Comparison of ENCODE assay signal across 17 cellular contexts in the genomic region with DNA sequence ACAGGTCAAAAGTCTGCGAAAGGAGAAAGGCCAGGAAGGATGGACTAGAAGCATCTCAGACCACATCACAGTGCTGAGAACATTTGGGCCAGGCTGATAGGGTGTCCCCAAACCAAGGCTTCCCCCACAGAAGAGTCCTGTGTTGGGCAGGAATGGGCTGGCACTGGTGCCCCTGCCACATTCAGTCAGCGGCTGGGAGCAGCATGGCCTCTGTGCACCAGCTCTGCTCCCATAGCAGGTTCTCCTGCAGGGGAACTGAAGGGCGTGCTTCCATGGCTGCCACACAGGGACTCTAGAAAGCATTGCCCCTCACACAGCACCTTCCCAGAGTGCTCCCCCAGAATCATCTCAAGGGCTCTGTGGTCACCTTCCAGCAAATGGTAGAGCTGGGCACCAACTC. TPM values are rescaled to one million over a fixed set of nuclear protein-coding genes. Genes with fewer than 3 reads are reported as not detected.
DNase-seq lines count a peak whose midpoint lies in the region; ATAC-seq and TF ChIP-seq lines count a peak whose summit lies in the region.
"Had no signal": no experiment of that assay in that cellular context is flagged by ENCODE, and none has a peak within 500 bp of the region (broad histone marks: within the 10 kb centered on the region; RNA-seq: fewer than 3 reads in every experiment).

No MANE protein-coding gene starts in this region.

- ATAC-seq in stimulated activated naive CD8-positive, alpha-beta T cell treated with anti-CD3 and anti-CD28 coated beads, Interleukin-15, Interleukin-2, amounts not matched to agents 100 U/mL and 50 U/mL, for 24 hours: no peak
- ATAC-seq in activated CD8-positive, alpha-beta T cell treated with anti-CD3 and anti-CD28 coated beads, Interleukin-2, amount 10 ng/mL, durations not matched to agents 7 days and 5 days: no peak
- ATAC-seq in GM18867 (IDR thresholded peaks at IDR 0.05; ENCODE audit: unreplicated experiment): no peak
- ATAC-seq: left ventricle myocardium superior, pancreas, sciatic nerve had no signal

- peaks cover 61% of the 10 kb centered on the region for H3K36me3 Mint-ChIP-seq in stimulated activated naive CD8-positive, alpha-beta T cell treated with anti-CD3 and anti-CD28 coated beads, Interleukin-15, Interleukin-2, amounts not matched to agents 100 ng/mL and 50 ng/mL, for 24 hours (ENCODE audit: low read depth)
- peaks cover 90% of the 10 kb centered on the region for H3K36me3 Mint-ChIP-seq in activated CD8-positive, alpha-beta T cell treated with anti-CD3 and anti-CD28 coated beads, Interleukin-2, amount 10 ng/mL, durations not matched to agents 7 days and 5 days (ENCODE audit: low read depth)

- no peak for DNase-seq in stimulated activated naive CD8-positive, alpha-beta T cell treated with anti-CD3 and anti-CD28 coated beads, Interleukin-15, Interleukin-2, amounts not matched to agents 100 U/mL and 50 U/mL, for 24 hours
- no peak for DNase-seq in activated CD8-positive, alpha-beta T cell treated with anti-CD3 and anti-CD28 coated beads, Interleukin-2, amount 10 ng/mL, durations not matched to agents 7 days and 5 days
- peak; percentile 12 for DNase-seq in islet precursor cell
- no peak for DNase-seq in GM10248 (ENCODE audit: extremely low spot score)
- no peak for DNase-seq in stimulated activated CD4-positive, alpha-beta T cell treated with anti-CD3 and anti-CD28 coated beads, Interleukin-2, amount 100 ng/mL, for 48 hours
- DNase-seq in 8988T: no peak
- DNase-seq: anterior cingulate cortex; central memory CD4-positive, alpha-beta T cell; effector CD8-positive, alpha-beta T cell; left ventricle myocardium superior; NCI-H187 treated with DMSO at 0.1 percent for 48 hours; NCI-H446; pancreas; substantia nigra had no signal

- CTCF ChIA-PET in activated CD8-positive, alpha-beta T cell treated with anti-CD3 and anti-CD28 coated beads, Interleukin-2, amount 10 ng/mL, durations not matched to agents 7 days and 5 days (lab: Charles Lee): interaction anchor here (1.5 to 10.0 kb wide), 7 partner anchors 13 to 110 kb away, joined by 3 to 237 read pairs (median 38); partner anchors contain the start of gene EVL
- CTCF ChIA-PET in GM10248 (lab: Yijun Ruan, JAX): interaction anchor here (1.0 to 23.2 kb wide), 10 partner anchors 8 to 111 kb away, joined by 3 to 336 read pairs (median 5); no protein-coding TSS in a partner anchor

- peaks cover 98% of the 10 kb centered on the region for H3K4me1 Mint-ChIP-seq in stimulated activated naive CD8-positive, alpha-beta T cell treated with anti-CD3 and anti-CD28 coated beads, Interleukin-15, Interleukin-2, amounts not matched to agents 100 ng/mL and 50 ng/mL, for 24 hours (ENCODE audit: low read depth)
- H3K4me1 Mint-ChIP-seq in activated CD8-positive, alpha-beta T cell treated with anti-CD3 and anti-CD28 coated beads, Interleukin-2, amount 10 ng/mL, durations not matched to agents 7 days and 5 days (ENCODE audit: low read depth): peaks cover 95% of the 10 kb centered on the region

- no peaks in the 10 kb centered on the region for H3K9me3 Mint-ChIP-seq in stimulated activated naive CD8-positive, alpha-beta T cell treated with anti-CD3 and anti-CD28 coated beads, Interleukin-15, Interleukin-2, amounts not matched to agents 100 ng/mL and 50 ng/mL, for 24 hours
- no peaks in the 10 kb centered on the region for H3K9me3 Mint-ChIP-seq in activated CD8-positive, alpha-beta T cell treated with anti-CD3 and anti-CD28 coated beads, Interleukin-2, amount 10 ng/mL, durations not matched to agents 7 days and 5 days (ENCODE audit: insufficient read depth)

- no peaks in the 10 kb centered on the region for H3K27me3 Mint-ChIP-seq in stimulated activated naive CD8-positive, alpha-beta T cell treated with anti-CD3 and anti-CD28 coated beads, Interleukin-15, Interleukin-2, amounts not matched to agents 100 ng/mL and 50 ng/mL, for 24 hours
- H3K27me3 Mint-ChIP-seq in activated CD8-positive, alpha-beta T cell treated with anti-CD3 and anti-CD28 coated beads, Interleukin-2, amount 10 ng/mL, durations not matched to agents 7 days and 5 days (ENCODE audit: low read depth): no peaks in the 10 kb centered on the region

- TF ChIP-seq CTCF in GM10248 (IDR thresholded peaks at IDR 0.05; ENCODE audit: control extremely low read depth, extremely low read depth, low read depth, missing control alignments): no peak

- POLR2A ChIA-PET in activated CD8-positive, alpha-beta T cell treated with anti-CD3 and anti-CD28 coated beads, Interleukin-2, amount 10 ng/mL, durations not matched to agents 7 days and 5 days (lab: Charles Lee): interaction anchor here (0.5 to 6.0 kb wide), 7 partner anchors 8 to 1914 kb away, joined by 3 to 170 read pairs (median 8); partner anchors contain the start of gene EVL
- POLR2A ChIA-PET in GM10248 (lab: Yijun Ruan, JAX): no interaction called here

- H3K27ac Mint-ChIP-seq in stimulated activated naive CD8-positive, alpha-beta T cell treated with anti-CD3 and anti-CD28 coated beads, Interleukin-15, Interleukin-2, amounts not matched to agents 100 ng/mL and 50 ng/mL, for 24 hours: peak overlapping the region; percentile 96
- H3K27ac Mint-ChIP-seq in activated CD8-positive, alpha-beta T cell treated with anti-CD3 and anti-CD28 coated beads, Interleukin-2, amount 10 ng/mL, durations not matched to agents 7 days and 5 days: peak overlapping the region; percentile 95

- H3K4me3 Mint-ChIP-seq in stimulated activated naive CD8-positive, alpha-beta T cell treated with anti-CD3 and anti-CD28 coated beads, Interleukin-15, Interleukin-2, amounts not matched to agents 100 ng/mL and 50 ng/mL, for 24 hours: peak overlapping the region; percentile 64
- peak overlapping the region; percentile 82 for H3K4me3 Mint-ChIP-seq in activated CD8-positive, alpha-beta T cell treated with anti-CD3 and anti-CD28 coated beads, Interleukin-2, amount 10 ng/mL, durations not matched to agents 7 days and 5 days

RNA-seq across cellular contexts. Expression of gene EVL, which starts 17.5 kb away (rescaled TPM):
- total RNA-seq in activated CD8-positive, alpha-beta T cell treated with anti-CD3 and anti-CD28 coated beads, Interleukin-2, amount 10 ng/mL, durations not matched to agents 7 days and 5 days: 100 to 1,000 TPM; 863 to 926 TPM
